10 cellular contexts compared by ENCODE assay signal in the genomic region with DNA sequence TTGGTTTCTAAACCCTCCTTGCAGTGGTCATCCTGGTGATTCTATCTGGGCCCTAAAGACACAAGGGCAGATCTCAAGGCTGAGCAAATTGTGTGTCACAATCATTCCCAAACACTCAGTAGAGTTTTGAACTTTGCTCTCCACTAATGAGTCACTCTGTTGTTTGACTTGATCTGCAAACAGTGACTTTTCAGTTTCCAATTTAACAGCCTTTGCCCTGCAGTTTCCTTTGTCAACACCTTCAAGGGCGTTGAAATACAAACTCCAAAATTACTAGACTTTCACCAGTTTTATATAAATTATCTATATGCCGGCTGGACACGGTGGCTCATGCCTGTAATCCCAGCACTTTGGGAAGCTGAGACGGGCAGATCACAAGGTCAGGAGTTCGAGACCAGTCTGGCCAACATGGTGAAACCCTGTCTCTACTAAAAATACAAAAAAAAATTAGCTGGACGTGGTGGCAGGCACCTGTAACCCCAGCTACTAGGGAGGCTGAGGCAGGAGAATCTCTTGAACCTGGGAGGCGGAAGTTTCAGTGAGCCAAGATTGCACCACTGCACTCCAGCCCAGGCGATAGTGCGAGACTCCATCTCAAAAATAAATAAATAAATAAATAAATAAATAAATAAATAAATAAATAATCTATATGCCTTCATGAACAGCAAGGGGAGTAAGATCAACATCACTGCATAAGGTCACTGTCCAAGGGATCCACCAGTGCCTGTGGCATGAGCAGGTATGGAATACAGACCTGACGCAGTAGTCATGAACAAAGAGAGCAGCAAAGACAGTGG. TPM values are rescaled to one million over a fixed set of nuclear protein-coding genes. Genes with fewer than 3 reads are reported as not detected.
DNase-seq lines count a peak whose midpoint lies in the region; ATAC-seq, FAIRE-seq and TF ChIP-seq lines count a peak whose summit lies in the region.
"Not testable (repeated sequence)": the region's sequence is repeated elsewhere in the genome, so short reads cannot be mapped to it uniquely, and the experiment has no call there.
"Had no signal": no experiment of that assay in that cellular context is flagged by ENCODE, and none has a peak within 500 bp of the region (broad histone marks: within the 10 kb centered on the region; RNA-seq: fewer than 3 reads in every experiment).

No MANE protein-coding gene starts in this region.

- peaks cover 0 to 18% of the 10 kb centered on the region in 2 experiments; a peak in 1 of 4 replicates for H3K4me1 ChIP-seq in HCT116 (ENCODE audit: control insufficient read depth in 1 of 2, insufficient read depth in 2 of 2, low read length in 2 of 2)
- peaks cover 5 to 31% (median 11%) of the 10 kb centered on the region in 4 donors for H3K4me1 ChIP-seq in liver (ENCODE audit: control insufficient read depth in 4 of 4, insufficient read depth in 4 of 4, low read length in 3 of 4)

- H3K79me2 ChIP-seq in HCT116 (ENCODE audit: insufficient read depth, low read length): peaks cover 20% of the 10 kb centered on the region

- H3K9me3 ChIP-seq in HCT116 (ENCODE audit: control insufficient read depth in 1 of 2, insufficient read depth in 1 of 2, low read depth in 1 of 2, low read length in 2 of 2); liver (ENCODE audit: control insufficient read depth in 4 of 4, low read length in 3 of 4): not testable (repeated sequence)

- ATAC-seq in GM18508 (IDR thresholded peaks at IDR 0.05; ENCODE audit: insufficient read depth, unreplicated experiment): peak; percentile 46
- ATAC-seq in HCT116: not testable (repeated sequence)
- ATAC-seq in HG03460 (IDR thresholded peaks at IDR 0.05; ENCODE audit: unreplicated experiment): peak; percentile 46
- peak; percentile 84 to 91 for ATAC-seq in activated naive CD4-positive, alpha-beta T cell treated with anti-CD3 and anti-CD28 coated beads, Interleukin-2, amount 50 U/mL, for 72 hours

- H3K4me3 ChIP-seq in HCT116 (replicated peaks in 1 of 2; ENCODE audit: low read depth in 1 of 2, low read length in 2 of 2); liver (ENCODE audit: low read depth in 1 of 3, low read length in 3 of 3): not testable (repeated sequence)

- DNase-seq in HCT116 (ENCODE audit: low read depth, low spot score) (peak; percentile 13), RCC 7860 (ENCODE audit: low spot score) (peak; percentile 72), erythroblast (lab: John Stamatoyannopoulos, UW) (peak; percentile 9 to 37)
- peak in 1 of 2 donors; percentile 13 for DNase-seq in activated naive CD4-positive, alpha-beta T cell treated with anti-CD3 and anti-CD28 coated beads, Interleukin-2, amount 50 U/mL, for 72 hours (ENCODE audit: low spot score in 2 of 2)

- H4K20me1 ChIP-seq in HCT116 (ENCODE audit: insufficient read depth): not testable (repeated sequence)

- H3K27ac Mint-ChIP-seq in activated naive CD4-positive, alpha-beta T cell treated with anti-CD3 and anti-CD28 coated beads, Interleukin-2, amount 50 U/mL, for 72 hours: peak overlapping the region; percentile 32 to 85

- H3K9me3 Mint-ChIP-seq in activated naive CD4-positive, alpha-beta T cell treated with anti-CD3 and anti-CD28 coated beads, Interleukin-2, amount 50 U/mL, for 72 hours: not testable (repeated sequence)

- H3K36me3 Mint-ChIP-seq in activated naive CD4-positive, alpha-beta T cell treated with anti-CD3 and anti-CD28 coated beads, Interleukin-2, amount 50 U/mL, for 72 hours: peaks cover 5 to 23% of the 10 kb centered on the region in 2 donors

- TF ChIP-seq CTCF in HCT116 (IDR thresholded peaks at IDR 0.05 in 2 of 3, conservative IDR thresholded peaks at IDR 0.05 in 1 of 3; ENCODE audit: borderline replicate concordance in 1 of 3, insufficient read depth in 1 of 3, low read depth in 2 of 3, low read length in 2 of 3); liver (IDR thresholded peaks at IDR 0.05; ENCODE audit: low read depth, low read length, missing input control): not testable (repeated sequence)

- not testable (repeated sequence) for H3K27ac ChIP-seq in HCT116 (ENCODE audit: low read depth, low read length)
- peak overlapping the region; percentile 38 to 59 for H3K27ac ChIP-seq in liver (ENCODE audit: low read depth in 1 of 2, low read length in 2 of 2)

- TF ChIP-seq POLR2A in HCT116 (IDR thresholded peaks at IDR 0.05; ENCODE audit: borderline replicate concordance, extremely low read depth, insufficient read depth, insufficient read length); erythroblast (IDR thresholded peaks at IDR 0.05; ENCODE audit: low read length): not testable (repeated sequence)

- POLR2A ChIA-PET in HCT116 (lab: Charles Lee): not testable (repeated sequence)

- CTCF ChIA-PET in HCT116 (lab: Charles Lee): not testable (repeated sequence)

- intact Hi-C loops in HCT116 (cut with micrococcal nuclease): not testable (repeated sequence)

- H3K36me3 ChIP-seq in HCT116 (ENCODE audit: control insufficient read depth in 1 of 2, insufficient read depth in 2 of 2, low read length in 2 of 2) (peaks cover 24 to 28% of the 10 kb centered on the region in 2 experiments; a peak in 3 of 4 replicates), liver (ENCODE audit: control insufficient read depth in 4 of 4, insufficient read depth in 3 of 4, low read depth in 1 of 4, low read length in 3 of 4) (peaks cover 2 to 16% (median 5%) of the 10 kb centered on the region in 4 donors)

- peak; percentile 87 for FAIRE-seq in RCC 7860 (lab: Jason Lieb, UNC)

- RAD21 ChIA-PET in HCT116 (lab: Charles Lee; ENCODE audit: low non-redundant PET in 1 of 2, low total read pairs in 2 of 2, uncharacterized antibody in 2 of 2, unreplicated experiment in 2 of 2): not testable (repeated sequence)

- H3K27me3 ChIP-seq in HCT116 (ENCODE audit: insufficient read depth, low read length); liver (ENCODE audit: control insufficient read depth in 4 of 4, insufficient read depth in 4 of 4, low read length in 3 of 4): not testable (repeated sequence)

- not testable (repeated sequence) for TF ChIP-seq RAD21 in HCT116 (IDR thresholded peaks at IDR 0.05; ENCODE audit: low read depth)
- peak; percentile 21 to 42 for TF ChIP-seq RAD21 in liver (IDR thresholded peaks at IDR 0.05)

- not testable (repeated sequence) for H3K9me2 ChIP-seq in HCT116 (ENCODE audit: insufficient read depth)

- 49% methylated on average over 10 of the region's 10 CpGs for WGBS in liver

- BruUV-seq in HCT116 (replicated peaks; lab: Mats Ljungman, UMichigan): not testable (repeated sequence)

- H3K4me2 ChIP-seq in HCT116 (ENCODE audit: low read length): peak overlapping the region; percentile 45

- not testable (repeated sequence) for H2AFZ ChIP-seq in HCT116 (ENCODE audit: low read depth, low read length, poor library complexity, severe bottlenecking)

- H3K9ac ChIP-seq in HCT116 (ENCODE audit: low read length); liver (ENCODE audit: low read depth in 1 of 2, low read length in 2 of 2): not testable (repeated sequence)

TF ChIP-seq in HCT116, 20 proteins besides CTCF, POLR2A, EP300 and RAD21:
- TF ChIP-seq SP1 (IDR thresholded peaks at IDR 0.05; ENCODE audit: low read depth) (peak; percentile 38; the same call in 1 of the 2 replicates), JUND (IDR thresholded peaks at IDR 0.05) (peak; percentile 48), FOSL1 (IDR thresholded peaks at IDR 0.05; ENCODE audit: low read depth) (peak; percentile 48; the same call in 1 of the 2 replicates), CEBPB (IDR thresholded peaks at IDR 0.05; ENCODE audit: low read depth) (peak; percentile 50; the same call in 1 of the 2 replicates)

TF ChIP-seq in liver, 16 proteins besides CTCF, POLR2A, EP300 and RAD21 (continues in another document):
- TF ChIP-seq YY1 (IDR thresholded peaks at IDR 0.05): peak; percentile 70
- peak in 1 of 2 donors; percentile 8 for TF ChIP-seq EGR1 (IDR thresholded peaks at IDR 0.05; ENCODE audit: low read depth in 2 of 2)
- peak; percentile 100 for TF ChIP-seq JUND (IDR thresholded peaks at IDR 0.05)

RNA-seq across cellular contexts. Expression of gene MIX23, which starts 17.3 kb away (rescaled TPM):
- 76.2 TPM for total RNA-seq in HCT116 (2021; ENCODE audit: unreplicated experiment)
- 16.1 and 24.3 TPM in 2 replicates for polyA plus RNA-seq in HCT116 (2012)
- 10 to 100 TPM; 52.0 to 99.6 TPM for total RNA-seq in activated naive CD4-positive, alpha-beta T cell treated with anti-CD3 and anti-CD28 coated beads, Interleukin-2, amount 50 U/mL, for 72 hours
- 10 to 100 TPM; 14.0 to 17.4 TPM for total RNA-seq in liver
- 10 to 100 TPM; 16.1 to 19.6 TPM for polyA plus RNA-seq in liver

RNA-seq across cellular contexts. Expression of gene FAM162A, which starts 18.2 kb away (rescaled TPM):
- total RNA-seq in HCT116 (2021; ENCODE audit: unreplicated experiment) (74.1 TPM), liver (10 to 100 TPM; 16.6 to 17.4 TPM)
- polyA plus RNA-seq in HCT116 (2012): 191 and 247 TPM in 2 replicates
- total RNA-seq in activated naive CD4-positive, alpha-beta T cell treated with anti-CD3 and anti-CD28 coated beads, Interleukin-2, amount 50 U/mL, for 72 hours: 100 to 1,000 TPM in 1 of 2 donors, 10 to 100 TPM in 1; 51.2 to 194 TPM
- 100 to 1,000 TPM in 1 of 2 donors, 10 to 100 TPM in 1; 41.7 to 160 TPM for polyA plus RNA-seq in liver

RNA-seq across cellular contexts. Expression of gene CSTA, which starts 40.7 kb away (rescaled TPM):
- total RNA-seq in HCT116 (2021; ENCODE audit: unreplicated experiment): 11.0 TPM
- 13.8 and 20.7 TPM in 2 replicates for polyA plus RNA-seq in HCT116 (2012)
- total RNA-seq in activated naive CD4-positive, alpha-beta T cell treated with anti-CD3 and anti-CD28 coated beads, Interleukin-2, amount 50 U/mL, for 72 hours: not detected
- total RNA-seq in liver: 1 to 10 TPM; 1.5 to 6.6 TPM
- polyA plus RNA-seq in liver: 1 to 10 TPM; 3.2 to 4.7 TPM
- total RNA-seq: activated CD8-positive, alpha-beta T cell treated with anti-CD3 and anti-CD28 coated beads, Interleukin-2, amount 10 ng/mL, durations not matched to agents 7 days and 5 days; Peyer's patch; T-helper 2 cell treated with Interferon-gamma antibody and Interleukin-4, amounts not matched to agents 100 ng/mL and 5 ng/mL, for 36 hours had no signal

RNA-seq across cellular contexts. Expression of gene WDR5B, which starts 50.1 kb away (rescaled TPM):
- total RNA-seq in HCT116 (2021; ENCODE audit: unreplicated experiment) (3.4 TPM), liver (1 to 10 TPM; 2.3 to 3.7 TPM)
- 1.2 and 1.7 TPM in 2 replicates for polyA plus RNA-seq in HCT116 (2012)
- 1 to 10 TPM; 2.3 to 3.1 TPM for total RNA-seq in activated naive CD4-positive, alpha-beta T cell treated with anti-CD3 and anti-CD28 coated beads, Interleukin-2, amount 50 U/mL, for 72 hours
- 1 to 10 TPM; 1.8 TPM for polyA plus RNA-seq in liver
